Comparison of ENCODE assay signal across 1 cellular context in genomic region chr4:3784469-3785291, GRCh38.
TF ChIP-seq lines count a peak whose summit lies in the region.

No MANE protein-coding gene starts in this region.

TF ChIP-seq in HepG2, 621 proteins besides CTCF, POLR2A, EP300 and RAD21 (continued from another document and continues in another):
- TF ChIP-seq ZNF567 (CRISPR knock-in tag; IDR thresholded peaks at IDR 0.05; ENCODE audit: borderline replicate concordance) (peak; percentile 59; the same call in 1 of the 2 replicates), ZNF747 (CRISPR knock-in tag; IDR thresholded peaks at IDR 0.05; ENCODE audit: borderline replicate concordance) (peak; percentile 96), KLF6 (CRISPR knock-in tag; IDR thresholded peaks at IDR 0.05) (peak; percentile 90; the same call in 1 of the 2 replicates), ZIK1 (CRISPR knock-in tag; IDR thresholded peaks at IDR 0.05; ENCODE audit: borderline replicate concordance, low read depth) (peak; percentile 94), EZH2 (conservative IDR thresholded peaks at IDR 0.05; ENCODE audit: low read depth, low read length) (no peak), NFAT5 (CRISPR knock-in tag; IDR thresholded peaks at IDR 0.05) (peak; percentile 98), PRMT3 (CRISPR knock-in tag; IDR thresholded peaks at IDR 0.05; ENCODE audit: borderline replicate concordance, low read depth) (peak; percentile 90; the same call in 1 of the 2 replicates), MYPOP (CRISPR knock-in tag; IDR thresholded peaks at IDR 0.05) (peak; percentile 85), ATRX (CRISPR knock-in tag; IDR thresholded peaks at IDR 0.05; ENCODE audit: borderline replicate concordance) (no peak), ZNF451 (CRISPR knock-in tag; IDR thresholded peaks at IDR 0.05) (peak; percentile 37; the same call in 1 of the 2 replicates), ZNF674 (CRISPR knock-in tag; IDR thresholded peaks at IDR 0.05; ENCODE audit: low read depth) (no peak), ZNF564 (CRISPR knock-in tag; IDR thresholded peaks at IDR 0.05) (peak; percentile 95; the same call in 1 of the 2 replicates), RORA (CRISPR knock-in tag; IDR thresholded peaks at IDR 0.05) (no peak), ARHGAP35 (CRISPR knock-in tag; IDR thresholded peaks at IDR 0.05; ENCODE audit: borderline replicate concordance) (peak; percentile 97), GFI1 (CRISPR knock-in tag; IDR thresholded peaks at IDR 0.05; ENCODE audit: borderline replicate concordance) (peak; percentile 64), MXD1 (CRISPR knock-in tag; IDR thresholded peaks at IDR 0.05) (peak; percentile 84; the same call in 1 of the 2 replicates), EHMT2 (IDR thresholded peaks at IDR 0.05; ENCODE audit: borderline replicate concordance, low read depth, low read length) (no peak), RARG (CRISPR knock-in tag; IDR thresholded peaks at IDR 0.05; ENCODE audit: low read depth) (no peak), ZNF207 (IDR thresholded peaks at IDR 0.05; ENCODE audit: borderline replicate concordance) (no peak), RBAK (CRISPR knock-in tag; IDR thresholded peaks at IDR 0.05) (peak; percentile 22; the same call in 1 of the 2 replicates), LRRFIP1 (CRISPR knock-in tag; conservative IDR thresholded peaks at IDR 0.05) (no peak), KDM5B (CRISPR knock-in tag; IDR thresholded peaks at IDR 0.05; ENCODE audit: borderline replicate concordance) (peak; percentile 54; the same call in 1 of the 2 replicates), JUND (CRISPR knock-in tag; IDR thresholded peaks at IDR 0.05) (peak; percentile 84), ZFYVE20 (CRISPR knock-in tag; IDR thresholded peaks at IDR 0.05; ENCODE audit: borderline replicate concordance, low read depth) (peak; percentile 75; the same call in 1 of the 2 replicates), CCAR2 (optimal IDR thresholded peaks at IDR 0.05; ENCODE audit: low read depth, low read length) (no peak), HOXA5 (CRISPR knock-in tag; IDR thresholded peaks at IDR 0.05) (no peak), ZNF589 (CRISPR knock-in tag; conservative IDR thresholded peaks at IDR 0.05) (peak; percentile 73; the same call in 1 of the 2 replicates), ZNF414 (CRISPR knock-in tag; IDR thresholded peaks at IDR 0.05) (peak; percentile 66; the same call in 1 of the 2 replicates), GABPB1 (CRISPR knock-in tag; IDR thresholded peaks at IDR 0.05) (peak; percentile 43), ZBTB7B (CRISPR knock-in tag; IDR thresholded peaks at IDR 0.05) (peak; percentile 96), KMT2B (CRISPR knock-in tag; IDR thresholded peaks at IDR 0.05) (peak; percentile 74; the same call in 1 of the 2 replicates), BRCA1 (CRISPR knock-in tag; IDR thresholded peaks at IDR 0.05) (peak; percentile 77; the same call in 1 of the 2 replicates), ZNF496 (CRISPR knock-in tag; IDR thresholded peaks at IDR 0.05; ENCODE audit: insufficient replicate concordance) (no peak)
- TF ChIP-seq, protein P1, sequence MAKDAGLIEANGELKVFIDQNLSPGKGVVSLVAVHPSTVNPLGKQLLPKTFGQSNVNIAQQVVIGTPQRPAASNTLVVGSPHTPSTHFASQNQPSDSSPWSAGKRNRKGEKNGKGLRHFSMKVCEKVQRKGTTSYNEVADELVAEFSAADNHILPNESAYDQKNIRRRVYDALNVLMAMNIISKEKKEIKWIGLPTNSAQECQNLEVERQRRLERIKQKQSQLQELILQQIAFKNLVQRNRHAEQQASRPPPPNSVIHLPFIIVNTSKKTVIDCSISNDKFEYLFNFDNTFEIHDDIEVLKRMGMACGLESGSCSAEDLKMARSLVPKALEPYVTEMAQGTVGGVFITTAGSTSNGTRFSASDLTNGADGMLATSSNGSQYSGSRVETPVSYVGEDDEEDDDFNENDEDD (CRISPR knock-in tag; IDR thresholded peaks at IDR 0.05; ENCODE audit: borderline replicate concordance): peak; percentile 96
- TF ChIP-seq, protein P2, sequence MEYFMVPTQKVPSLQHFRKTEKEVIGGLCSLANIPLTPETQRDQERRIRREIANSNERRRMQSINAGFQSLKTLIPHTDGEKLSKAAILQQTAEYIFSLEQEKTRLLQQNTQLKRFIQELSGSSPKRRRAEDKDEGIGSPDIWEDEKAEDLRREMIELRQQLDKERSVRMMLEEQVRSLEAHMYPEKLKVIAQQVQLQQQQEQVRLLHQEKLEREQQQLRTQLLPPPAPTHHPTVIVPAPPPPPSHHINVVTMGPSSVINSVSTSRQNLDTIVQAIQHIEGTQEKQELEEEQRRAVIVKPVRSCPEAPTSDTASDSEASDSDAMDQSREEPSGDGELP (IDR thresholded peaks at IDR 0.05; ENCODE audit: borderline replicate concordance, low read depth): peak; percentile 93
- TF ChIP-seq, protein P3, sequence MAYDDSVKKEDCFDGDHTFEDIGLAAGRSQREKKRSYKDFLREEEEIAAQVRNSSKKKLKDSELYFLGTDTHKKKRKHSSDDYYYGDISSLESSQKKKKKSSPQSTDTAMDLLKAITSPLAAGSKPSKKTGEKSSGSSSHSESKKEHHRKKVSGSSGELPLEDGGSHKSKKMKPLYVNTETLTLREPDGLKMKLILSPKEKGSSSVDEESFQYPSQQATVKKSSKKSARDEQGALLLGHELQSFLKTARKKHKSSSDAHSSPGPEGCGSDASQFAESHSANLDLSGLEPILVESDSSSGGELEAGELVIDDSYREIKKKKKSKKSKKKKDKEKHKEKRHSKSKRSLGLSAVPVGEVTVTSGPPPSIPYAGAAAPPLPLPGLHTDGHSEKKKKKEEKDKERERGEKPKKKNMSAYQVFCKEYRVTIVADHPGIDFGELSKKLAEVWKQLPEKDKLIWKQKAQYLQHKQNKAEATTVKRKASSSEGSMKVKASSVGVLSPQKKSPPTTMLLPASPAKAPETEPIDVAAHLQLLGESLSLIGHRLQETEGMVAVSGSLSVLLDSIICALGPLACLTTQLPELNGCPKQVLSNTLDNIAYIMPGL (CRISPR knock-in tag; IDR thresholded peaks at IDR 0.05; ENCODE audit: borderline replicate concordance in 1 of 2, low read depth in 1 of 2): peak; percentile 53 to 57; a peak in 2 of 4 replicates
- TF ChIP-seq, protein P4, sequence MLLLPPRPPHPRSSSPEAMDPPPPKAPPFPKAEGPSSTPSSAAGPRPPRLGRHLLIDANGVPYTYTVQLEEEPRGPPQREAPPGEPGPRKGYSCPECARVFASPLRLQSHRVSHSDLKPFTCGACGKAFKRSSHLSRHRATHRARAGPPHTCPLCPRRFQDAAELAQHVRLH (CRISPR knock-in tag; IDR thresholded peaks at IDR 0.05; ENCODE audit: borderline replicate concordance, low read depth): 0 out of 2 replicates have a peak, but pooled peaks have one; percentile 26
- TF ChIP-seq, protein P5, sequence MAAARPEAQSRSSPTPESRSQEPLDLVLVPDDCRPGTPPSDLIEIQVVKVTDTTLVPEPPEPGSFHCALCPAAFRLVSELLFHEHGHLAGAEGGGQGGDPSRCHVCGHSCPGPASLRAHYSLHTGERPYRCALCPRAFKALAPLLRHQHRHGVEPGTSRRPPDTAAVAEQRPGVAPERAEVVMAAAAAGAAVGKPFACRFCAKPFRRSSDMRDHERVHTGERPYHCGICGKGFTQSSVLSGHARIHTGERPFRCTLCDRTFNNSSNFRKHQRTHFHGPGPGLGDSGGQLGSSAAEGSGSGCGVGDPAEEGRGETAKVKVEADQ (CRISPR knock-in tag; IDR thresholded peaks at IDR 0.05; ENCODE audit: borderline replicate concordance): peak; percentile 90; the same call in 1 of the 2 replicates
- TF ChIP-seq, protein P6, sequence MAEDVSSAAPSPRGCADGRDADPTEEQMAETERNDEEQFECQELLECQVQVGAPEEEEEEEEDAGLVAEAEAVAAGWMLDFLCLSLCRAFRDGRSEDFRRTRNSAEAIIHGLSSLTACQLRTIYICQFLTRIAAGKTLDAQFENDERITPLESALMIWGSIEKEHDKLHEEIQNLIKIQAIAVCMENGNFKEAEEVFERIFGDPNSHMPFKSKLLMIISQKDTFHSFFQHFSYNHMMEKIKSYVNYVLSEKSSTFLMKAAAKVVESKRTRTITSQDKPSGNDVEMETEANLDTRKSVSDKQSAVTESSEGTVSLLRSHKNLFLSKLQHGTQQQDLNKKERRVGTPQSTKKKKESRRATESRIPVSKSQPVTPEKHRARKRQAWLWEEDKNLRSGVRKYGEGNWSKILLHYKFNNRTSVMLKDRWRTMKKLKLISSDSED (CRISPR knock-in tag; IDR thresholded peaks at IDR 0.05): no peak
- TF ChIP-seq, protein P7, sequence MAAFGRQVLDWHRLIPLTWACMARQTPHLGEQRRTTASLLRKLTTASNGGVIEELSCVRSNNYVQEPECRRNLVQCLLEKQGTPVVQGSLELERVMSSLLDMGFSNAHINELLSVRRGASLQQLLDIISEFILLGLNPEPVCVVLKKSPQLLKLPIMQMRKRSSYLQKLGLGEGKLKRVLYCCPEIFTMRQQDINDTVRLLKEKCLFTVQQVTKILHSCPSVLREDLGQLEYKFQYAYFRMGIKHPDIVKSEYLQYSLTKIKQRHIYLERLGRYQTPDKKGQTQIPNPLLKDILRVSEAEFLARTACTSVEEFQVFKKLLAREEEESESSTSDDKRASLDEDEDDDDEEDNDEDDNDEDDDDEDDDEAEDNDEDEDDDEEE (CRISPR knock-in tag; IDR thresholded peaks at IDR 0.05): peak; percentile 77; the same call in 1 of the 2 replicates
